In genomic region chr14:102678394-102678793, GRCh38 we compare ENCODE assay signal across 37 cellular contexts.
"Had no signal": no experiment of that assay in that cellular context is flagged by ENCODE, and none has a peak within 500 bp of the region (broad histone marks: within the 10 kb centered on the region; RNA-seq: fewer than 3 reads in every experiment).

No MANE protein-coding gene starts in this region.

- H3K27ac Mint-ChIP-seq: activated B cell treated with CpG ODN at 0.5 μM for 24 hours; activated CD4-positive, alpha-beta memory T cell treated with anti-CD3 and anti-CD28 coated beads for 36 hours; activated CD8-positive, alpha-beta memory T cell treated with anti-CD3 and anti-CD28 coated beads, Interleukin-2, amount 10 ng/mL, durations not matched to agents 7 days and 5 days; activated naive CD8-positive, alpha-beta T cell treated with anti-CD3 and anti-CD28 coated beads for 36 hours had no signal

- H3K4me3 Mint-ChIP-seq: activated B cell treated with CpG ODN at 0.5 μM for 24 hours; activated CD4-positive, alpha-beta memory T cell treated with anti-CD3 and anti-CD28 coated beads for 36 hours; activated CD8-positive, alpha-beta memory T cell treated with anti-CD3 and anti-CD28 coated beads, Interleukin-2, amount 10 ng/mL, durations not matched to agents 7 days and 5 days; activated naive CD8-positive, alpha-beta T cell treated with anti-CD3 and anti-CD28 coated beads for 36 hours had no signal

- H3K36me3 ChIP-seq: brain microvascular endothelial cell, Peyer's patch had no signal

- H3K9ac ChIP-seq: KMS-11 had no signal

- ATAC-seq: activated CD8-positive, alpha-beta memory T cell treated with anti-CD3 and anti-CD28 coated beads, Interleukin-2, amount 10 ng/mL, durations not matched to agents 7 days and 5 days; Right ventricle myocardium inferior had no signal

- H3K27ac ChIP-seq: brain microvascular endothelial cell, KMS-11, Peyer's patch, VCaP had no signal

- H3K27me3 Mint-ChIP-seq: activated B cell treated with CpG ODN at 0.5 μM for 24 hours; activated CD4-positive, alpha-beta memory T cell treated with anti-CD3 and anti-CD28 coated beads for 36 hours; activated CD8-positive, alpha-beta memory T cell treated with anti-CD3 and anti-CD28 coated beads, Interleukin-2, amount 10 ng/mL, durations not matched to agents 7 days and 5 days; activated naive CD8-positive, alpha-beta T cell treated with anti-CD3 and anti-CD28 coated beads for 36 hours had no signal

- H3K4me3 ChIP-seq: Peyer's patch had no signal

- H3K9me3 Mint-ChIP-seq: activated B cell treated with CpG ODN at 0.5 μM for 24 hours; activated CD4-positive, alpha-beta memory T cell treated with anti-CD3 and anti-CD28 coated beads for 36 hours had no signal

- H3K27me3 ChIP-seq: brain microvascular endothelial cell, Peyer's patch had no signal

- H3K9me3 ChIP-seq: Peyer's patch had no signal

- DNase-seq: activated B cell treated with CpG ODN at 0.5 μM for 24 hours; activated CD4-positive, alpha-beta memory T cell treated with anti-CD3 and anti-CD28 coated beads for 36 hours; activated CD4-positive, alpha-beta T cell treated with anti-CD3 and anti-CD28 coated beads for 4 hours; activated CD4-positive, alpha-beta T cell treated with anti-CD3 and anti-CD28 coated beads, Interleukin-2, amount 50 U/mL, for 1 hour; activated CD4-positive, CD25-positive, alpha-beta regulatory T cell treated with anti-CD3 and anti-CD28 coated beads, Interleukin-2, amount 50 U/mL, for 72 hours; activated CD8-positive, alpha-beta memory T cell treated with anti-CD3 and anti-CD28 coated beads for 24 hours; activated CD8-positive, alpha-beta memory T cell treated with anti-CD3 and anti-CD28 coated beads, Interleukin-2, amount 10 ng/mL, durations not matched to agents 7 days and 5 days; activated CD8-positive, alpha-beta memory T cell treated with anti-CD3 and anti-CD28 coated beads, Interleukin-2, amount 50 U/mL, for 48 hours; activated effector memory CD4-positive, alpha-beta T cell treated with Interleukin-2 at 50 U/mL for 16 hours; activated naive CD4-positive, alpha-beta T cell; activated naive CD4-positive, alpha-beta T cell treated with anti-CD3 and anti-CD28 coated beads, Interleukin-2, amount 50 U/mL, for 16 hours; activated naive CD8-positive, alpha-beta T cell treated with anti-CD3 and anti-CD28 coated beads for 36 hours; activated T-cell treated with anti-CD3 and anti-CD28 coated beads, Interleukin-2, amount 50 U/mL, for 48 hours; amniotic stem cell; aorta; brain microvascular endothelial cell; central memory CD4-positive, alpha-beta T cell; MM.1S; MV-4-11; NCI-H1092; NCI-H1436 treated with DMSO at 0.1 percent for 48 hours; NCI-H187 treated with DMSO at 0.1 percent for 48 hours; NCI-H2081; NCI-H2171 treated with DMSO at 0.1 percent for 48 hours; NCI-H2227 treated with DMSO at 0.1 percent for 48 hours; NCI-H446; NCI-H510A treated with DMSO at 0.1 percent for 48 hours; Peyer's patch; RPMI8226; SIG-M5; SW 1271; T-helper 1 cell; T-helper 2 cell; T-helper 9 cell had no signal
